ENCODE assay signal across 15 cellular contexts in genomic region chr7:82578430-82578829, GRCh38.
DNase-seq lines count a peak whose midpoint lies in the region; ATAC-seq lines count a peak whose summit lies in the region.
"Had no signal": no experiment of that assay in that cellular context is flagged by ENCODE, and none has a peak within 500 bp of the region (broad histone marks: within the 10 kb centered on the region; RNA-seq: fewer than 3 reads in every experiment).

No MANE protein-coding gene starts in this region.

- H3K9me3 Mint-ChIP-seq in stimulated activated naive CD8-positive, alpha-beta T cell treated with anti-CD3 and anti-CD28 coated beads, Interleukin-15, amount 100 ng/mL, for 72 hours = no peaks in the 10 kb centered on the region
- H3K9me3 Mint-ChIP-seq: naive thymus-derived CD8-positive, alpha-beta T cell had no signal

- H3K27me3 Mint-ChIP-seq in stimulated activated naive CD8-positive, alpha-beta T cell treated with anti-CD3 and anti-CD28 coated beads, Interleukin-15, amount 100 ng/mL, for 72 hours = peaks cover 20% of the 10 kb centered on the region

- H3K4me3 Mint-ChIP-seq in stimulated activated naive CD8-positive, alpha-beta T cell treated with anti-CD3 and anti-CD28 coated beads, Interleukin-15, amount 100 ng/mL, for 72 hours = no peak overlapping the region
- H3K4me3 Mint-ChIP-seq: naive thymus-derived CD8-positive, alpha-beta T cell; stimulated activated effector memory CD8-positive, alpha-beta T cell treated with anti-CD3 and anti-CD28 coated beads, Interleukin-12 subunit alpha, Interleukin-12 subunit beta, amount 100 ng/mL, for 72 hours had no signal

- no peak overlapping the region for H3K4me3 ChIP-seq in H7 (ENCODE audit: insufficient read depth, low read depth, low read length)
- H3K4me3 ChIP-seq: BLaER1, lung, thyroid gland had no signal

- no peaks in the 10 kb centered on the region for H3K4me1 Mint-ChIP-seq in stimulated activated naive CD8-positive, alpha-beta T cell treated with anti-CD3 and anti-CD28 coated beads, Interleukin-15, amount 100 ng/mL, for 72 hours
- H3K4me1 Mint-ChIP-seq: naive thymus-derived CD8-positive, alpha-beta T cell; stimulated activated effector memory CD8-positive, alpha-beta T cell treated with anti-CD3 and anti-CD28 coated beads, Interleukin-12 subunit alpha, Interleukin-12 subunit beta, amount 100 ng/mL, for 72 hours had no signal

- no peak for ATAC-seq in stimulated activated naive CD8-positive, alpha-beta T cell treated with anti-CD3 and anti-CD28 coated beads, Interleukin-15, amount 100 ng/mL, for 72 hours
- no peak for ATAC-seq in GM21390 (IDR thresholded peaks at IDR 0.05; ENCODE audit: unreplicated experiment)
- ATAC-seq: naive thymus-derived CD8-positive, alpha-beta T cell; stimulated activated effector memory CD8-positive, alpha-beta T cell treated with anti-CD3 and anti-CD28 coated beads, Interleukin-12 subunit alpha, Interleukin-12 subunit beta, amount 100 ng/mL, for 72 hours had no signal

- H3K36me3 ChIP-seq in H7 (replicated peaks; ENCODE audit: control insufficient read depth, insufficient read depth, low read length) = no peaks in the 10 kb centered on the region
- H3K36me3 ChIP-seq: BLaER1, thyroid gland had no signal

- no peak overlapping the region for H3K27ac Mint-ChIP-seq in stimulated activated naive CD8-positive, alpha-beta T cell treated with anti-CD3 and anti-CD28 coated beads, Interleukin-15, amount 100 ng/mL, for 72 hours
- H3K27ac Mint-ChIP-seq: naive thymus-derived CD8-positive, alpha-beta T cell; stimulated activated effector memory CD8-positive, alpha-beta T cell treated with anti-CD3 and anti-CD28 coated beads, Interleukin-12 subunit alpha, Interleukin-12 subunit beta, amount 100 ng/mL, for 72 hours had no signal

- no peaks in the 10 kb centered on the region for H3K27me3 ChIP-seq in H7 (ENCODE audit: control insufficient read depth, insufficient read depth, low read length)
- H3K27me3 ChIP-seq: BLaER1, thyroid gland had no signal

- DNase-seq in HT1080 (ENCODE audit: low read depth) (peak; percentile 13), NCI-H446 treated with DMSO at 0.1 percent for 48 hours (lab: John Stamatoyannopoulos, UW) (peak; percentile 66), dermis microvascular lymphatic vessel endothelial cell (ENCODE audit: low read depth in 2 of 2) (peak; percentile 83), pulmonary artery endothelial cell (ENCODE audit: low read depth, low spot score) (peak; percentile 29), H7 (no peak)
- DNase-seq in stimulated activated naive CD8-positive, alpha-beta T cell treated with anti-CD3 and anti-CD28 coated beads, Interleukin-15, amount 100 ng/mL, for 72 hours = no peak
- DNase-seq: cerebellar nuclear complex; naive thymus-derived CD8-positive, alpha-beta T cell; SHP77 treated with DMSO at 0.1 percent for 48 hours; stimulated activated CD4-positive, alpha-beta T cell treated with anti-CD3 and anti-CD28 coated beads, Interleukin-12 subunit alpha, Interleukin-12 subunit beta, amount 100 ng/mL, for 4 hours; thyroid gland had no signal

Comparison
In these comparisons a context has a peak if more than half of its experiments do, and no peak if none do; other contexts are left out.
1. DNase-seq: peak in HT1080 (single experiment), NCI-H446 treated with DMSO at 0.1 percent for 48 hours (single experiment), dermis microvascular lymphatic vessel endothelial cell (2 of 2) and pulmonary artery endothelial cell (single experiment); none in stimulated activated naive CD8-positive, alpha-beta T cell treated with anti-CD3 and anti-CD28 coated beads, Interleukin-15, amount 100 ng/mL, for 72 hours (0 of 2) and H7 (single experiment).